ENCODE assay signal across 10 cellular contexts in genomic region chr3:30227571-30228301, GRCh38.
DNase-seq lines count a peak whose midpoint lies in the region; ATAC-seq and TF ChIP-seq lines count a peak whose summit lies in the region.
"Had no signal": no experiment of that assay in that cellular context is flagged by ENCODE, and none has a peak within 500 bp of the region (broad histone marks: within the 10 kb centered on the region; RNA-seq: fewer than 3 reads in every experiment).

No MANE protein-coding gene starts in this region.

- H3K27me3 ChIP-seq in parathyroid adenoma (ENCODE audit: control insufficient read depth, insufficient read depth, low read length), result no peaks in the 10 kb centered on the region

- H3K27ac ChIP-seq in RWPE1 (no peak overlapping the region), parathyroid adenoma (peak overlapping the region; percentile 13)

- no peak overlapping the region for H2AFZ ChIP-seq in parathyroid adenoma

- no peaks in the 10 kb centered on the region for H3K4me1 ChIP-seq in parathyroid adenoma

- no peaks in the 10 kb centered on the region for H3K36me3 ChIP-seq in parathyroid adenoma (ENCODE audit: control insufficient read depth, insufficient read depth, low read length)

- DNase-seq in GF-D8 (lab: John Stamatoyannopoulos, UW) (peak; percentile 69), RWPE1 (ENCODE audit: low spot score) (peak; percentile 20), erythroblast (lab: John Stamatoyannopoulos, UW) (peak; percentile 12 to 24), GM13977 (ENCODE audit: low spot score) (no peak)
- DNase-seq: activated T-cell treated with anti-CD3 and anti-CD28 coated beads for 4 hours, NCI-H1105 had no signal

- no peaks in the 10 kb centered on the region for H3K9me3 ChIP-seq in parathyroid adenoma (ENCODE audit: control insufficient read depth, low read length)

- POLR2A ChIA-PET in RWPE1 (lab: Yijun Ruan, JAX; ENCODE audit: low non-redundant PET), result interaction anchor here (0.6 kb wide), 1 partner anchor 665 kb away, joined by 4 read pairs; no protein-coding TSS in a partner anchor

- no peak for TF ChIP-seq POLR2A in erythroblast (IDR thresholded peaks at IDR 0.05; ENCODE audit: low read length)

- CTCF ChIA-PET in RWPE1 (lab: Yijun Ruan, JAX), result no interaction called here

- no peak overlapping the region for H3K9ac ChIP-seq in parathyroid adenoma

- TF ChIP-seq CTCF in RWPE1 (conservative IDR thresholded peaks at IDR 0.05; ENCODE audit: low read depth), result no peak
- no peak for TF ChIP-seq CTCF in parathyroid adenoma (IDR thresholded peaks at IDR 0.05)
- no peak for TF ChIP-seq CTCF in GM13977 (IDR thresholded peaks at IDR 0.05; ENCODE audit: extremely low read depth, insufficient read depth, missing control alignments)

- no peak for ATAC-seq in HG03442 (IDR thresholded peaks at IDR 0.05; ENCODE audit: unreplicated experiment)
- no peak for ATAC-seq in HG03520 (IDR thresholded peaks at IDR 0.05; ENCODE audit: unreplicated experiment)
- ATAC-seq in HG02623 (IDR thresholded peaks at IDR 0.05; ENCODE audit: unreplicated experiment), result no peak

- no peak overlapping the region for H3K4me3 ChIP-seq in parathyroid adenoma (ENCODE audit: low read depth, low read length)

- in situ Hi-C loops in GM13977 (cut with MboI; ENCODE audit: low pct_unique_long_range_greater_than_20kb, low sequenced_read_pairs, unreplicated experiment), result no loop called here

- H3K79me2 ChIP-seq in parathyroid adenoma, result no peaks in the 10 kb centered on the region

- H3K4me2 ChIP-seq in parathyroid adenoma (ENCODE audit: low read length), result no peak overlapping the region
